ENCODE assay signal across 1 cellular context in the genomic region with DNA sequence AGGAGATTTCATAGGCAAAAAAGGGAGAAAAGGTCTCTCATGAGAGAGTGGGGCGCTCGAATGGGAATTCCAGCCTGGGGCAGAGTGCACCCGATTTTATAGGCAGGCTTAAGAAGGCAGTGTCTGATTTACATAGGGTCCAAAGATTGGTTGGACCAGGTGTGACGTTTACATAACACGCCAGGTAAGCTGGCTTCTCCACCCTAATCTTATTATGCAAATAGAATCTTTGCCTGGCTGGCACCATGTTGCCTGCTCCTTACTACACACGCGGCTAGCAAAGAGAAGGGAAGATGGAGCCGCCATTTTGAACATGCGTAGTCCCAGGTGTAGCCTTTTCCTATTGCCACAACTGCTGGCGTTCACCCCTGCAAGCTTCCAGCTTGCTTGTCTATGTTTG.
TF ChIP-seq lines count a peak whose summit lies in the region.

No MANE protein-coding gene starts in this region.

TF ChIP-seq in SK-N-SH treated with all-trans-retinoic acid at 6 μM for 48 hours, 23 proteins besides CTCF, POLR2A, EP300 and RAD21 (continued from another document):
- TF ChIP-seq TOX (CRISPR knock-in tag; IDR thresholded peaks at IDR 0.05; ENCODE audit: borderline replicate concordance) (no peak), SNAI2 (CRISPR knock-in tag; IDR thresholded peaks at IDR 0.05) (no peak), ZNF565 (CRISPR knock-in tag; conservative IDR thresholded peaks at IDR 0.05; ENCODE audit: low read depth) (no peak)
- TF ChIP-seq, protein P1, sequence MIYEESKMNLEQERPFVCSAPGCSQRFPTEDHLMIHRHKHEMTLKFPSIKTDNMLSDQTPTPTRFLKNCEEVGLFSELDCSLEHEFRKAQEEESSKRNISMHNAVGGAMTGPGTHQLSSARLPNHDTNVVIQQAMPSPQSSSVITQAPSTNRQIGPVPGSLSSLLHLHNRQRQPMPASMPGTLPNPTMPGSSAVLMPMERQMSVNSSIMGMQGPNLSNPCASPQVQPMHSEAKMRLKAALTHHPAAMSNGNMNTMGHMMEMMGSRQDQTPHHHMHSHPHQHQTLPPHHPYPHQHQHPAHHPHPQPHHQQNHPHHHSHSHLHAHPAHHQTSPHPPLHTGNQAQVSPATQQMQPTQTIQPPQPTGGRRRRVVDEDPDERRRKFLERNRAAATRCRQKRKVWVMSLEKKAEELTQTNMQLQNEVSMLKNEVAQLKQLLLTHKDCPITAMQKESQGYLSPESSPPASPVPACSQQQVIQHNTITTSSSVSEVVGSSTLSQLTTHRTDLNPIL (CRISPR knock-in tag; IDR thresholded peaks at IDR 0.05; ENCODE audit: low read depth) = no peak
- TF ChIP-seq, protein P2, sequence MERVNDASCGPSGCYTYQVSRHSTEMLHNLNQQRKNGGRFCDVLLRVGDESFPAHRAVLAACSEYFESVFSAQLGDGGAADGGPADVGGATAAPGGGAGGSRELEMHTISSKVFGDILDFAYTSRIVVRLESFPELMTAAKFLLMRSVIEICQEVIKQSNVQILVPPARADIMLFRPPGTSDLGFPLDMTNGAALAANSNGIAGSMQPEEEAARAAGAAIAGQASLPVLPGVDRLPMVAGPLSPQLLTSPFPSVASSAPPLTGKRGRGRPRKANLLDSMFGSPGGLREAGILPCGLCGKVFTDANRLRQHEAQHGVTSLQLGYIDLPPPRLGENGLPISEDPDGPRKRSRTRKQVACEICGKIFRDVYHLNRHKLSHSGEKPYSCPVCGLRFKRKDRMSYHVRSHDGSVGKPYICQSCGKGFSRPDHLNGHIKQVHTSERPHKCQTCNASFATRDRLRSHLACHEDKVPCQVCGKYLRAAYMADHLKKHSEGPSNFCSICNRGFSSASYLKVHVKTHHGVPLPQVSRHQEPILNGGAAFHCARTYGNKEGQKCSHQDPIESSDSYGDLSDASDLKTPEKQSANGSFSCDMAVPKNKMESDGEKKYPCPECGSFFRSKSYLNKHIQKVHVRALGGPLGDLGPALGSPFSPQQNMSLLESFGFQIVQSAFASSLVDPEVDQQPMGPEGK (CRISPR knock-in tag; IDR thresholded peaks at IDR 0.05; ENCODE audit: borderline replicate concordance) = no peak
